ENCODE assay signal across 9 cellular contexts in the genomic region with DNA sequence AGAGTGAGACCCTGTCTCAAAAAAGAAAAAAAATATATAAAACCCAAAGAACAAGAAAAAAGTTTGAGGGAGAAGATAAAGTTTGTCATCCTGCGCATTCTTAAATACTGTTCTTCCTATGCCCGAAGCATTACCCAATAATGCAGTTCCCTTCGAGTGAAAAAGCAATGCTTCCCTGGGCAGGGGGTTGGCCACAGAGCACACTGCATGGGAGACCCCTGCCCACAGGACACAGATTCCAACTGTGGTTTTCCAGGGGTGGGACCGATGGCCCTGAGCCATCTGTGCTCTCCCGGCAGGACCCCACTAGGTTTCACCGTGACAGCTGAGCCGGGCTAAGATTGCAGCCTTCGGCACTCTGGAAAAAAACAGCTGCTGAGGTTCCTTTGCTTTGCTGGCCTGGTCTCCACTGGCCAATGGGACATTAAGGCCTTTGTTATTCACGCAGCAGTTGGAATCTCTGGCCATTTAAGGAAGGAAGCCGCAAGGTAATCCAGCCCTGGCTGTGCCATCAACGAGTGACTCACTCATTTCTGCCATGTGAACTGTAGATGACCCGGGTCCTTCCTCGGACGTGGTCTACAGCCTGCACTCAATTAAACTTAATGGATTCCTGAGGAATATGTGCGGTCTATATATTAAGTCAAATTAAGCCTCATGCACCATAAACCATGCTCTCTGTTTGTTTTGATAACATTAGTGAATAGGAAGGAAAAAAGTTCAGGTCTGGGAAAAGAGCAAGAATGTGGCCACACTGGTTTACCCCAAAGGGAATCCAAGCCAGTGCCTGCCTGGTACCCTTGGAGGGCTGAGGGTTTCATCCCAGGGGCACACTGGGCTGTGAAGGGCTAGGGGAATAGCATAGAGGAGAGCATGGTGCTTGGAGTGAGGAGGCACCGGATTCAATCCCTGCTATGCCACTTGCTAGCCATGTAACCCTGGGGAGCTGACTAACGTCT.
DNase-seq lines count a peak whose midpoint lies in the region; ATAC-seq and TF ChIP-seq lines count a peak whose summit lies in the region.
"Had no signal": no experiment of that assay in that cellular context is flagged by ENCODE, and none has a peak within 500 bp of the region (broad histone marks: within the 10 kb centered on the region; RNA-seq: fewer than 3 reads in every experiment).

No MANE protein-coding gene starts in this region.

- ATAC-seq in HG02759 (IDR thresholded peaks at IDR 0.05; ENCODE audit: unreplicated experiment), result no peak
- ATAC-seq in HG03520 (IDR thresholded peaks at IDR 0.05; ENCODE audit: unreplicated experiment), result no peak

- no peak for TF ChIP-seq CTCF in foreskin fibroblast (IDR thresholded peaks at IDR 0.05; ENCODE audit: low read depth, low read length)

- DNase-seq in H4 (ENCODE audit: low spot score), result peak; percentile 100
- DNase-seq in SK-N-DZ (ENCODE audit: low spot score), result peak; percentile 92
- DNase-seq in foreskin fibroblast, result peak; percentile 96 to 97
- DNase-seq in pulmonary artery endothelial cell (ENCODE audit: low read depth, low spot score), result peak; percentile 94
- no peak for DNase-seq in effector CD8-positive, alpha-beta T cell (lab: John Stamatoyannopoulos, UW)
- DNase-seq in NCI-H1930 (lab: John Stamatoyannopoulos, UW), result no peak
- DNase-seq: cerebellar nuclear complex had no signal

- no peak overlapping the region for H3K4me3 ChIP-seq in foreskin fibroblast (ENCODE audit: low read depth in 1 of 2, low read length in 2 of 2)

Comparison
In these comparisons a context has a peak if more than half of its experiments do, and no peak if none do; other contexts are left out.
1. DNase-seq: peak in H4 (single experiment), SK-N-DZ (single experiment), foreskin fibroblast (2 of 2) and pulmonary artery endothelial cell (single experiment); none in effector CD8-positive, alpha-beta T cell (single experiment) and NCI-H1930 (0 of 2).